In genomic region chr15:40160689-40161688, GRCh38 we compare ENCODE assay signal across 1 cellular context.
TF ChIP-seq lines count a peak whose summit lies in the region.

Gene BUB1B (plus strand): TSS chr15:40161069. CDS start chr15:40161221, 152 bp downstream.

TF ChIP-seq in K562, 482 proteins besides CTCF, POLR2A, EP300 and RAD21 (continued from another document and continues in another):
- TF ChIP-seq HINFP (tag; conservative IDR thresholded peaks at IDR 0.05; ENCODE audit: low read depth) (no peak), ZNF57 (CRISPR knock-in tag; IDR thresholded peaks at IDR 0.05) (no peak), DACH1 (IDR thresholded peaks at IDR 0.05; ENCODE audit: partially characterized antibody) (no peak), ZZZ3 (IDR thresholded peaks at IDR 0.05) (peak; percentile 49; the same call in 1 of the 2 replicates), STAG1 (CRISPR knock-in tag; IDR thresholded peaks at IDR 0.05; ENCODE audit: borderline replicate concordance) (no peak), HLTF (IDR thresholded peaks at IDR 0.05) (peak; percentile 83; the same call in 1 of the 2 replicates), SMAD3 (CRISPR knock-in tag; conservative IDR thresholded peaks at IDR 0.05) (no peak), ZNF224 (CRISPR knock-in tag; IDR thresholded peaks at IDR 0.05) (no peak), USF2 (CRISPR knock-in tag; IDR thresholded peaks at IDR 0.05) (no peak), TFAP4 (CRISPR knock-in tag; IDR thresholded peaks at IDR 0.05; ENCODE audit: borderline replicate concordance) (peak; percentile 88), ZNF551 (CRISPR knock-in tag; IDR thresholded peaks at IDR 0.05) (no peak), ZNF561 (CRISPR knock-in tag; conservative IDR thresholded peaks at IDR 0.05) (no peak), STAT6 (CRISPR knock-in tag; IDR thresholded peaks at IDR 0.05) (0 out of 2 replicates have a peak, but pooled peaks have one; percentile 70), ZBTB26 (CRISPR knock-in tag; IDR thresholded peaks at IDR 0.05) (peak; percentile 87; the same call in 1 of the 2 replicates), FIP1L1 (IDR thresholded peaks at IDR 0.05; ENCODE audit: low read depth, low read length, poor library complexity, severe bottlenecking) (no peak), ZNF134 (CRISPR knock-in tag; conservative IDR thresholded peaks at IDR 0.05) (no peak), XRCC4 (IDR thresholded peaks at IDR 0.05; ENCODE audit: extremely low read depth, insufficient read depth, insufficient read length) (no peak), HNRNPLL (IDR thresholded peaks at IDR 0.05; ENCODE audit: low read depth, low read length, poor library complexity, severe bottlenecking) (peak; percentile 48), SMAD4 (CRISPR knock-in tag; conservative IDR thresholded peaks at IDR 0.05) (peak; percentile 48; the same call in 1 of the 2 replicates), POLR2B (IDR thresholded peaks at IDR 0.05; ENCODE audit: low read depth, partially characterized antibody) (peak; percentile 89), ZNF280A (IDR thresholded peaks at IDR 0.05; ENCODE audit: low read depth, partially characterized antibody) (no peak), RNF2 (IDR thresholded peaks at IDR 0.05) (peak; percentile 90; the same call in 1 of the 2 replicates), MCM2 (IDR thresholded peaks at IDR 0.05; ENCODE audit: low read depth) (no peak), RFX7 (CRISPR knock-in tag; IDR thresholded peaks at IDR 0.05) (no peak), E2F8 (IDR thresholded peaks at IDR 0.05; ENCODE audit: low read depth, partially characterized antibody) (no peak), ZFPM2 (CRISPR knock-in tag; IDR thresholded peaks at IDR 0.05) (no peak), E2F4 (CRISPR knock-in tag; IDR thresholded peaks at IDR 0.05; ENCODE audit: low read depth) (peak; percentile 100), NFE2 (IDR thresholded peaks at IDR 0.05; ENCODE audit: low read depth) (no peak), TCF3 (CRISPR knock-in tag; IDR thresholded peaks at IDR 0.05) (no peak), NFIC (IDR thresholded peaks at IDR 0.05) (peak; percentile 76), ZNF395 (CRISPR knock-in tag; IDR thresholded peaks at IDR 0.05) (peak; percentile 87), RREB1 (CRISPR knock-in tag; IDR thresholded peaks at IDR 0.05) (no peak), GATAD2B (IDR thresholded peaks at IDR 0.05; ENCODE audit: borderline replicate concordance) (peak; percentile 59; the same call in 1 of the 2 replicates), HDAC3 (IDR thresholded peaks at IDR 0.05; ENCODE audit: borderline replicate concordance, partially characterized antibody) (no peak), HMBOX1 (IDR thresholded peaks at IDR 0.05) (no peak), MTA3 (IDR thresholded peaks at IDR 0.05; ENCODE audit: borderline replicate concordance) (no peak), TSC22D4 (tag; IDR thresholded peaks at IDR 0.05) (no peak), KDM5B (IDR thresholded peaks at IDR 0.05; ENCODE audit: insufficient replicate concordance, low read depth, low read length) (peak; percentile 73), POLR2G (IDR thresholded peaks at IDR 0.05; ENCODE audit: low read depth, low read length) (peak; percentile 96), HNRNPUL1 (IDR thresholded peaks at IDR 0.05; ENCODE audit: low read length) (no peak)
